ENCODE assay signal across 2 cellular contexts in genomic region chr5:168658394-168658793, GRCh38.
TF ChIP-seq lines count a peak whose summit lies in the region.

No MANE protein-coding gene starts in this region.

TF ChIP-seq in SK-N-SH treated with all-trans-retinoic acid at 6 μM for 48 hours, 23 proteins besides CTCF, POLR2A, EP300 and RAD21:
- no peak for TF ChIP-seq SNAI2 (CRISPR knock-in tag; IDR thresholded peaks at IDR 0.05)
- TF ChIP-seq ZC3H10 (CRISPR knock-in tag; IDR thresholded peaks at IDR 0.05), result no peak
- TF ChIP-seq PATZ1 (CRISPR knock-in tag; IDR thresholded peaks at IDR 0.05; ENCODE audit: borderline replicate concordance), result no peak
- no peak for TF ChIP-seq ZFP3 (CRISPR knock-in tag; IDR thresholded peaks at IDR 0.05)
- TF ChIP-seq POU6F1 (CRISPR knock-in tag; IDR thresholded peaks at IDR 0.05; ENCODE audit: borderline replicate concordance, low read depth), result no peak
- no peak for TF ChIP-seq CSRNP3 (CRISPR knock-in tag; IDR thresholded peaks at IDR 0.05)
- no peak for TF ChIP-seq ZNF565 (CRISPR knock-in tag; conservative IDR thresholded peaks at IDR 0.05; ENCODE audit: low read depth)
- no peak for TF ChIP-seq CSDC2 (CRISPR knock-in tag; IDR thresholded peaks at IDR 0.05)
- TF ChIP-seq TCF4 (CRISPR knock-in tag; IDR thresholded peaks at IDR 0.05; ENCODE audit: borderline replicate concordance), result 0 out of 2 replicates have a peak, but pooled peaks have one; percentile 22

TF ChIP-seq in H1, 55 proteins besides CTCF, POLR2A, EP300 and RAD21:
- TF ChIP-seq GTF2F1 (IDR thresholded peaks at IDR 0.05; ENCODE audit: borderline replicate concordance, low read depth, low read length) (no peak), HDAC2 (IDR thresholded peaks at IDR 0.05; ENCODE audit: borderline replicate concordance in 1 of 2, low read depth in 2 of 2, low read length in 2 of 2) (no peak), SRF (IDR thresholded peaks at IDR 0.05; ENCODE audit: low read depth, low read length) (no peak), PHF8 (conservative IDR thresholded peaks at IDR 0.05; ENCODE audit: low read depth, low read length) (no peak), POU5F1 (IDR thresholded peaks at IDR 0.05; ENCODE audit: low read depth, low read length) (no peak), JUND (IDR thresholded peaks at IDR 0.05; ENCODE audit: low read length) (no peak), TEAD4 (IDR thresholded peaks at IDR 0.05; ENCODE audit: low read depth, low read length) (no peak), GABPA (IDR thresholded peaks at IDR 0.05; ENCODE audit: borderline replicate concordance, insufficient read depth, low read length) (no peak), SP4 (IDR thresholded peaks at IDR 0.05; ENCODE audit: low read length) (no peak), JUN (IDR thresholded peaks at IDR 0.05; ENCODE audit: low read depth, low read length) (no peak), CTBP2 (IDR thresholded peaks at IDR 0.05; ENCODE audit: borderline replicate concordance, insufficient read depth, insufficient read length, low read length) (no peak), KDM1A (IDR thresholded peaks at IDR 0.05; ENCODE audit: borderline replicate concordance, low read length) (no peak), CHD2 (IDR thresholded peaks at IDR 0.05; ENCODE audit: low read length) (no peak), CHD1 (IDR thresholded peaks at IDR 0.05; ENCODE audit: low read depth, low read length) (no peak), SIX5 (IDR thresholded peaks at IDR 0.05; ENCODE audit: low read depth, low read length) (no peak), RFX5 (IDR thresholded peaks at IDR 0.05; ENCODE audit: borderline replicate concordance, low read depth, low read length) (no peak), BRCA1 (IDR thresholded peaks at IDR 0.05; ENCODE audit: low read depth, low read length) (no peak)
